In genomic region chr3:108605491-108605890, GRCh38 we compare ENCODE assay signal across 20 cellular contexts. TPM values are rescaled to one million over a fixed set of nuclear protein-coding genes. Genes with fewer than 3 reads are reported as not detected.
DNase-seq lines count a peak whose midpoint lies in the region; ATAC-seq, FAIRE-seq and TF ChIP-seq lines count a peak whose summit lies in the region.
"Had no signal": no experiment of that assay in that cellular context is flagged by ENCODE, and none has a peak within 500 bp of the region (broad histone marks: within the 10 kb centered on the region; RNA-seq: fewer than 3 reads in every experiment).

No MANE protein-coding gene starts in this region.

- no peaks in the 10 kb centered on the region for H3K27me3 Mint-ChIP-seq in activated naive CD4-positive, alpha-beta T cell treated with anti-CD3 and anti-CD28 coated beads, Interleukin-2, amount 50 U/mL, for 24 hours
- no peaks in the 10 kb centered on the region for H3K27me3 Mint-ChIP-seq in activated naive CD8-positive, alpha-beta T cell

- ATAC-seq in GM18873 (IDR thresholded peaks at IDR 0.05; ENCODE audit: low FRiP score, unreplicated experiment) (no peak), GM19035 (IDR thresholded peaks at IDR 0.05; ENCODE audit: unreplicated experiment) (no peak)

- H3K4me3 Mint-ChIP-seq in activated naive CD4-positive, alpha-beta T cell treated with anti-CD3 and anti-CD28 coated beads, Interleukin-2, amount 50 U/mL, for 24 hours: peak overlapping the region; percentile 12
- H3K4me3 Mint-ChIP-seq in activated naive CD8-positive, alpha-beta T cell: no peak overlapping the region

- DNase-seq in activated naive CD4-positive, alpha-beta T cell treated with anti-CD3 and anti-CD28 coated beads, Interleukin-2, amount 50 U/mL, for 16 hours: no peak
- no peak for DNase-seq in GM12892 (ENCODE audit: insufficient read length)
- DNase-seq: C1 segment of cervical spinal cord, Caco-2, GM23248, Kasumi-1, NCI-H1092 treated with DMSO at 0.1 percent for 48 hours, NCI-H146, NCI-H2081 treated with DMSO at 0.1 percent for 48 hours, NCI-H446 treated with DMSO at 0.1 percent for 48 hours, NCI-H748 treated with DMSO at 0.1 percent for 48 hours, SHP77 treated with DMSO at 0.1 percent for 48 hours, SK-N-SH had no signal

- peak; percentile 64 for FAIRE-seq in GM12892 (lab: Jason Lieb, UNC)
- FAIRE-seq: G401.6 had no signal

- TF ChIP-seq POLR2A in GM12892 (IDR thresholded peaks at IDR 0.05; ENCODE audit: low read depth, low read length): no peak

- H3K27ac Mint-ChIP-seq in activated naive CD4-positive, alpha-beta T cell treated with anti-CD3 and anti-CD28 coated beads, Interleukin-2, amount 50 U/mL, for 24 hours: peak overlapping the region; percentile 74
- H3K27ac Mint-ChIP-seq in activated naive CD8-positive, alpha-beta T cell: peak overlapping the region; percentile 36

- H3K27ac ChIP-seq in thymus (ENCODE audit: low read depth): peak overlapping the region; percentile 25
- H3K27ac ChIP-seq: GM23248 had no signal

- H3K36me3 ChIP-seq in thymus (ENCODE audit: control insufficient read depth, insufficient read depth): no peaks in the 10 kb centered on the region
- H3K36me3 ChIP-seq: HAP-1 had no signal

- no peak overlapping the region for H3K4me3 ChIP-seq in thymus (ENCODE audit: low read length)
- H3K4me3 ChIP-seq: GM23248, HAP-1 had no signal

- peaks cover 13% of the 10 kb centered on the region for H3K36me3 Mint-ChIP-seq in activated naive CD4-positive, alpha-beta T cell treated with anti-CD3 and anti-CD28 coated beads, Interleukin-2, amount 50 U/mL, for 24 hours
- peaks cover 16% of the 10 kb centered on the region for H3K36me3 Mint-ChIP-seq in activated naive CD8-positive, alpha-beta T cell

- no peaks in the 10 kb centered on the region for H3K9me3 ChIP-seq in thymus (ENCODE audit: control insufficient read depth)
- H3K9me3 ChIP-seq: Caco-2, SK-N-SH had no signal

- peaks cover 53% of the 10 kb centered on the region for H3K4me1 Mint-ChIP-seq in activated naive CD4-positive, alpha-beta T cell treated with anti-CD3 and anti-CD28 coated beads, Interleukin-2, amount 50 U/mL, for 24 hours
- H3K4me1 Mint-ChIP-seq in activated naive CD8-positive, alpha-beta T cell (ENCODE audit: low read depth): peaks cover 53% of the 10 kb centered on the region

- peaks cover 4% of the 10 kb centered on the region for H3K4me1 ChIP-seq in thymus (ENCODE audit: control insufficient read depth, insufficient read depth, low read length)
- H3K4me1 ChIP-seq: HAP-1 had no signal

- H3K27me3 ChIP-seq in thymus (ENCODE audit: control insufficient read depth, insufficient read depth): no peaks in the 10 kb centered on the region

- no peaks in the 10 kb centered on the region for H3K9me3 Mint-ChIP-seq in activated naive CD4-positive, alpha-beta T cell treated with anti-CD3 and anti-CD28 coated beads, Interleukin-2, amount 50 U/mL, for 24 hours
- H3K9me3 Mint-ChIP-seq in activated naive CD8-positive, alpha-beta T cell (ENCODE audit: low read depth): no peaks in the 10 kb centered on the region

- 85% methylated on average over 4 of the region's 4 CpGs for WGBS in thymus

RNA-seq across cellular contexts. Expression of gene DZIP3, which starts 16.0 kb away (rescaled TPM):
- 11.7 TPM for polyA plus RNA-seq in GM12892 (2012; ENCODE audit: missing spikeins)
- 13.4 TPM for polyA plus RNA-seq in thymus

RNA-seq across cellular contexts. Expression of gene CIP2A, which starts 16.3 kb away (rescaled TPM):
- 13.5 TPM for polyA plus RNA-seq in GM12892 (2012; ENCODE audit: missing spikeins)
- polyA plus RNA-seq in thymus: 2.0 TPM
